Comparison of ENCODE assay signal across 29 cellular contexts in the genomic region with DNA sequence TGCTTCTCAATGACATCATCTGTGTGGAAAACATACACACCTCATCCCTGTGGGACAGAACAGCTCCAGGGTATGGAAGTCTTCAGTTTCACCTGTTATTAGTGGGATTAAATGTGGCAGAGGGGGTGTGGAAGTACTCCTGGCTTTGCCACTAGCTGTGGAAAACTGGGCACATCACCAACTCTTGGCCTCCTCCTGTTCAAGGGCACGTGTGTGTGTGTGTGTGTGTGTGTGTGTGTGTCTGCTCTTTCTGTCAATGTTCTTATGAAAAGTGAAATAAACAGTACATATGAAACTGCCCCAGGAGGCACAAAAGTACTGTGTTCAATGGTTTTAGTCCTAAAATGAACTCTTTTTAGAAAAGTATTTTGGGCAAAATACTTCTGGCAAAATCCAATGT.
"Had no signal": no experiment of that assay in that cellular context is flagged by ENCODE, and none has a peak within 500 bp of the region (broad histone marks: within the 10 kb centered on the region; RNA-seq: fewer than 3 reads in every experiment).

No MANE protein-coding gene starts in this region.

- H3K4me3 ChIP-seq: coronary artery, dorsolateral prefrontal cortex had no signal

- H3K27me3 ChIP-seq: brain microvascular endothelial cell, dorsolateral prefrontal cortex had no signal

- FAIRE-seq: astrocyte, bronchial epithelial cell, frontal cortex had no signal

- ATAC-seq: activated CD4-positive, CD25-positive, alpha-beta regulatory T cell treated with anti-CD3 and anti-CD28 coated beads, Interleukin-2, amount 50 U/mL, for 24 hours; activated T-cell treated with anti-CD3 and anti-CD28 coated beads, Interleukin-2, amount 50 U/mL, for 72 hours; esophagus mucosa; T-helper 17 cell had no signal

- H3K27ac ChIP-seq: brain microvascular endothelial cell, coronary artery, dorsolateral prefrontal cortex, WERI-Rb-1 had no signal

- H3K36me3 ChIP-seq: brain microvascular endothelial cell had no signal

- DNase-seq: activated B cell treated with CpG ODN at 0.5 μM for 24 hours; activated CD4-positive, alpha-beta memory T cell treated with anti-CD3 and anti-CD28 coated beads, Interleukin-2, amount 10 ng/mL, durations not matched to agents 7 days and 5 days; activated CD4-positive, alpha-beta T cell treated with anti-CD3 and anti-CD28 coated beads, Interleukin-2, amount 10 ng/mL, durations not matched to agents 24 days and 14 days; activated CD4-positive, alpha-beta T cell treated with anti-CD3 and anti-CD28 coated beads, Interleukin-2, amount 50 U/mL, for 4 hours; activated CD8-positive, alpha-beta memory T cell treated with anti-CD3 and anti-CD28 coated beads, Interleukin-2, amount 50 U/mL, for 48 hours; activated gamma-delta T cell; activated naive CD4-positive, alpha-beta T cell; activated naive CD4-positive, alpha-beta T cell treated with anti-CD3 and anti-CD28 coated beads, Interleukin-2, amount 10 ng/mL, durations not matched to agents 7 days and 5 days; activated naive CD8-positive, alpha-beta T cell treated with anti-CD3 and anti-CD28 coated beads, Interleukin-2, amount 10 ng/mL, durations not matched to agents 7 days and 5 days; activated T-cell treated with anti-CD3 and anti-CD28 coated beads for 4 hours; activated T-cell treated with anti-CD3 and anti-CD28 coated beads, Interleukin-2, amount 50 U/mL, for 24 hours; activated T-cell treated with anti-CD3 and anti-CD28 coated beads, Interleukin-2, amount 50 U/mL, for 72 hours; amniotic stem cell; anterior cingulate cortex; brain microvascular endothelial cell; dorsolateral prefrontal cortex; effector memory CD4-positive, alpha-beta T cell; endodermal cell; foreskin fibroblast; T-helper 1 cell; T-helper 17 cell; T1000; WERI-Rb-1 had no signal
